In genomic region chr20:58407201-58407873, GRCh38 we compare ENCODE assay signal across 11 cellular contexts. TPM values are rescaled to one million over a fixed set of nuclear protein-coding genes. Genes with fewer than 3 reads are reported as not detected.
DNase-seq lines count a peak whose midpoint lies in the region; ATAC-seq and TF ChIP-seq lines count a peak whose summit lies in the region.
"Had no signal": no experiment of that assay in that cellular context is flagged by ENCODE, and none has a peak within 500 bp of the region (broad histone marks: within the 10 kb centered on the region; RNA-seq: fewer than 3 reads in every experiment).

No MANE protein-coding gene starts in this region.

- H4K8ac ChIP-seq in IMR-90 (ENCODE audit: low read depth in 2 of 2, low read length in 2 of 2), result no peak overlapping the region

- H3K27ac Mint-ChIP-seq in activated T-helper 2 cell treated with anti-CD3 and anti-CD28 coated beads, Interferon-gamma antibody, Interleukin-2, Interleukin-4, amounts not matched to agents 10 μg/mL and 5 μg/mL and 100 μg/mL, durations not matched to agents 14 hours and 24 hours and 36 hours, result peak overlapping the region; percentile 59

- H3K27me3 ChIP-seq in IMR-90 (ENCODE audit: control insufficient read depth, insufficient read depth, low read length), result no peaks in the 10 kb centered on the region
- no peaks in the 10 kb centered on the region for H3K27me3 ChIP-seq in hepatocyte

- no peak overlapping the region for H2BK120ac ChIP-seq in IMR-90 (ENCODE audit: low read depth, low read length)

- H3K27me3 Mint-ChIP-seq in activated T-helper 2 cell treated with anti-CD3 and anti-CD28 coated beads, Interferon-gamma antibody, Interleukin-2, Interleukin-4, amounts not matched to agents 10 μg/mL and 5 μg/mL and 100 μg/mL, durations not matched to agents 14 hours and 24 hours and 36 hours (ENCODE audit: low read depth), result no peaks in the 10 kb centered on the region

- peaks cover 13% of the 10 kb centered on the region; the same call in 1 of the 2 replicates for H3K9me1 ChIP-seq in IMR-90 (ENCODE audit: insufficient read depth, low read length)

- in situ Hi-C loops in IMR-90 (cut with MboI; ENCODE audit: low sequenced_read_pairs), result no loop called here

- no peaks in the 10 kb centered on the region for H3K9me2 ChIP-seq in hepatocyte (replicated peaks; ENCODE audit: insufficient read depth)

- H3K18ac ChIP-seq in IMR-90 (ENCODE audit: low read depth, low read length), result no peak overlapping the region

- H2AK9ac ChIP-seq in IMR-90 (replicated peaks; ENCODE audit: low read depth, low read length, poor library complexity), result no peak overlapping the region

- peaks cover 12% of the 10 kb centered on the region for H3K36me3 Mint-ChIP-seq in activated T-helper 2 cell treated with anti-CD3 and anti-CD28 coated beads, Interferon-gamma antibody, Interleukin-2, Interleukin-4, amounts not matched to agents 10 μg/mL and 5 μg/mL and 100 μg/mL, durations not matched to agents 14 hours and 24 hours and 36 hours (ENCODE audit: low read depth)

- H3K9me3 ChIP-seq in IMR-90 (ENCODE audit: control insufficient read depth, insufficient read depth, low read length), result no peaks in the 10 kb centered on the region
- no peaks in the 10 kb centered on the region for H3K9me3 ChIP-seq in hepatocyte (ENCODE audit: low read depth)

- no peak overlapping the region for H2AFZ ChIP-seq in IMR-90 (replicated peaks; ENCODE audit: low read length, poor library complexity)
- H2AFZ ChIP-seq in hepatocyte, result no peak overlapping the region

- DNase-seq in CD1c-positive myeloid dendritic cell (ENCODE audit: extremely low spot score) (peak; percentile 52), IMR-90 (peak; percentile 28), hepatocyte (ENCODE audit: low spot score) (no peak), DMS53 (lab: John Stamatoyannopoulos, UW) (no peak), HuH-7.5 (ENCODE audit: low spot score) (no peak), medulla oblongata (ENCODE audit: extremely low spot score) (no peak)
- no peak for DNase-seq in activated T-helper 2 cell treated with anti-CD3 and anti-CD28 coated beads, Interferon-gamma antibody, Interleukin-2, Interleukin-4, amounts not matched to agents 10 μg/mL and 5 μg/mL and 100 μg/mL, durations not matched to agents 14 hours and 24 hours and 36 hours (ENCODE audit: low spot score)
- DNase-seq in activated CD8-positive, alpha-beta memory T cell treated with anti-CD3 and anti-CD28 coated beads, Interleukin-2, amount 50 U/mL, for 4 hours, result no peak
- DNase-seq: activated T-cell treated with anti-CD3 and anti-CD28 coated beads, Interleukin-2, amount 50 U/mL, for 1 hour; DMS 273 treated with DMSO at 0.1 percent for 48 hours; NCI-H1092 treated with DMSO at 0.1 percent for 48 hours had no signal

- TF ChIP-seq CTCF in IMR-90 (conservative IDR thresholded peaks at IDR 0.05; ENCODE audit: low read depth, low read length) (no peak), hepatocyte (IDR thresholded peaks at IDR 0.05; ENCODE audit: poor library complexity) (no peak)

- peaks cover 5% of the 10 kb centered on the region; the same call in 1 of the 2 replicates for H3K4me1 ChIP-seq in IMR-90 (ENCODE audit: control insufficient read depth, insufficient read depth, low read length)
- peaks cover 7% of the 10 kb centered on the region for H3K4me1 ChIP-seq in hepatocyte (ENCODE audit: insufficient read depth)

- H3K36me3 ChIP-seq in IMR-90 (ENCODE audit: control insufficient read depth, insufficient read depth, low read length), result no peaks in the 10 kb centered on the region; the same call in 1 of the 2 replicates
- H3K36me3 ChIP-seq in hepatocyte (replicated peaks; ENCODE audit: insufficient read depth, low read depth), result no peaks in the 10 kb centered on the region

- no peak overlapping the region for H3K4me2 ChIP-seq in IMR-90 (ENCODE audit: low read depth, low read length)
- H3K4me2 ChIP-seq in hepatocyte, result no peak overlapping the region

- H3K4me1 Mint-ChIP-seq in activated T-helper 2 cell treated with anti-CD3 and anti-CD28 coated beads, Interferon-gamma antibody, Interleukin-2, Interleukin-4, amounts not matched to agents 10 μg/mL and 5 μg/mL and 100 μg/mL, durations not matched to agents 14 hours and 24 hours and 36 hours (ENCODE audit: low read depth), result peaks cover 32% of the 10 kb centered on the region

- no TSS peak for BruUV-seq in IMR-90 (replicated peaks; lab: Mats Ljungman, UMichigan)

- peaks cover 88% of the 10 kb centered on the region for H4K20me1 ChIP-seq in IMR-90 (ENCODE audit: insufficient read depth, low read length)
- H4K20me1 ChIP-seq in hepatocyte (ENCODE audit: insufficient read depth, poor library complexity, severe bottlenecking), result peaks cover 91% of the 10 kb centered on the region

- WGBS in IMR-90 (ENCODE audit: extremely low coverage in 2 of 2, insufficient read length in 1 of 2), 2 experiments, result no CpG with 5 or more reads among the region's 4 CpGs
- WGBS in hepatocyte (ENCODE audit: low lambda C conversion rate, missing lambda C conversion rate), result 86% methylated on average over 4 of the region's 4 CpGs

- no peak overlapping the region for H3K14ac ChIP-seq in IMR-90 (replicated peaks; ENCODE audit: low read depth, low read length)

- TF ChIP-seq RAD21 in IMR-90 (IDR thresholded peaks at IDR 0.05; ENCODE audit: low read length), result no peak

- no peak overlapping the region for H3K23ac ChIP-seq in IMR-90 (ENCODE audit: low read depth, low read length)

- dilution Hi-C loops in IMR-90 (cut with HindIII; ENCODE audit: low sequenced_read_pairs, unreplicated experiment), result no loop called here

- H3K4ac ChIP-seq in IMR-90 (ENCODE audit: low read depth, low read length), result no peak overlapping the region

- peaks cover 100% of the 10 kb centered on the region for H3K79me2 ChIP-seq in hepatocyte

- H2BK20ac ChIP-seq in IMR-90 (ENCODE audit: low read depth, low read length), result no peak overlapping the region

- H3K56ac ChIP-seq in IMR-90 (ENCODE audit: extremely low read depth, insufficient read depth, low read length), result no peak overlapping the region

- no peak overlapping the region for H3K4me3 ChIP-seq in IMR-90 (ENCODE audit: insufficient read depth, low read depth, low read length)
- no peak overlapping the region for H3K4me3 ChIP-seq in hepatocyte

- no peak overlapping the region for H4K5ac ChIP-seq in IMR-90 (ENCODE audit: low read depth, low read length)

- POLR2A ChIA-PET in IMR-90 (lab: Charles Lee; ENCODE audit: unreplicated experiment), result no interaction called here

- CTCF ChIA-PET in IMR-90 (lab: Yijun Ruan, JAX), result no interaction called here

- no peak for TF ChIP-seq POLR2A in IMR-90 (IDR thresholded peaks at IDR 0.05; ENCODE audit: low read depth, low read length)

- no peak overlapping the region for H2AK5ac ChIP-seq in IMR-90 (ENCODE audit: low read depth, low read length)

- ATAC-seq in IMR-90 (ENCODE audit: low read depth), result no peak

- no peaks in the 10 kb centered on the region for H3K9me3 Mint-ChIP-seq in activated T-helper 2 cell treated with anti-CD3 and anti-CD28 coated beads, Interferon-gamma antibody, Interleukin-2, Interleukin-4, amounts not matched to agents 10 μg/mL and 5 μg/mL and 100 μg/mL, durations not matched to agents 14 hours and 24 hours and 36 hours

- no peak overlapping the region for H2BK5ac ChIP-seq in IMR-90 (ENCODE audit: low read depth, low read length, poor library complexity, severe bottlenecking)

- H4K91ac ChIP-seq in IMR-90 (ENCODE audit: insufficient read depth, low read depth, low read length), result no peak overlapping the region

- H2BK15ac ChIP-seq in IMR-90 (ENCODE audit: low read depth, low read length), result no peak overlapping the region

- H3K9ac ChIP-seq in IMR-90 (ENCODE audit: low read depth, low read length), result no peak overlapping the region

- intact Hi-C loops in IMR-90 (cut with micrococcal nuclease), result loop anchor here (5.0 kb wide), 1 partner anchor 35 kb away; no protein-coding TSS in a partner anchor
- intact Hi-C loops in activated T-helper 2 cell treated with anti-CD3 and anti-CD28 coated beads, Interferon-gamma antibody, Interleukin-2, Interleukin-4, amounts not matched to agents 10 μg/mL and 5 μg/mL and 100 μg/mL, durations not matched to agents 14 hours and 24 hours and 36 hours (cut with micrococcal nuclease), result loop anchor here (5.0 kb wide), 2 partner anchors 100 to 170 kb away; partner anchors contain the start of gene RAB22A

- H3K79me1 ChIP-seq in IMR-90 (ENCODE audit: low read depth in 1 of 2, low read length in 2 of 2), result peaks cover 13 to 73% of the 10 kb centered on the region in 2 experiments

- H3K4me3 Mint-ChIP-seq in activated T-helper 2 cell treated with anti-CD3 and anti-CD28 coated beads, Interferon-gamma antibody, Interleukin-2, Interleukin-4, amounts not matched to agents 10 μg/mL and 5 μg/mL and 100 μg/mL, durations not matched to agents 14 hours and 24 hours and 36 hours (ENCODE audit: low read depth), result no peak overlapping the region

- H3K27ac ChIP-seq in IMR-90 (ENCODE audit: insufficient read depth, low read length), result no peak overlapping the region
- peak overlapping the region; percentile 26 for H3K27ac ChIP-seq in hepatocyte

TF ChIP-seq in IMR-90, 13 proteins besides CTCF, POLR2A, EP300 and RAD21 (continues in another document):
- TF ChIP-seq BHLHE40 (IDR thresholded peaks at IDR 0.05; ENCODE audit: low read depth, low read length) (no peak), FOS (IDR thresholded peaks at IDR 0.05; ENCODE audit: low read depth, low read length) (no peak), RFX5 (IDR thresholded peaks at IDR 0.05; ENCODE audit: low read depth, low read length) (no peak), MAFK (IDR thresholded peaks at IDR 0.05; ENCODE audit: low read depth, low read length) (no peak), MXI1 (IDR thresholded peaks at IDR 0.05; ENCODE audit: borderline replicate concordance, low read depth, low read length) (no peak), SMC3 (IDR thresholded peaks at IDR 0.05; ENCODE audit: low read depth, low read length) (no peak), MAZ (IDR thresholded peaks at IDR 0.05; ENCODE audit: borderline replicate concordance, low read depth, low read length) (no peak)
- TF ChIP-seq, protein P1, sequence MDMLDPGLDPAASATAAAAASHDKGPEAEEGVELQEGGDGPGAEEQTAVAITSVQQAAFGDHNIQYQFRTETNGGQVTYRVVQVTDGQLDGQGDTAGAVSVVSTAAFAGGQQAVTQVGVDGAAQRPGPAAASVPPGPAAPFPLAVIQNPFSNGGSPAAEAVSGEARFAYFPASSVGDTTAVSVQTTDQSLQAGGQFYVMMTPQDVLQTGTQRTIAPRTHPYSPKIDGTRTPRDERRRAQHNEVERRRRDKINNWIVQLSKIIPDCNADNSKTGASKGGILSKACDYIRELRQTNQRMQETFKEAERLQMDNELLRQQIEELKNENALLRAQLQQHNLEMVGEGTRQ (IDR thresholded peaks at IDR 0.05; ENCODE audit: low read depth, low read length), result no peak

RNA-seq across cellular contexts. Expression of gene VAPB, which starts 18.3 kb away (rescaled TPM):
- 9.1 and 12.8 TPM in 2 replicates for total RNA-seq in IMR-90 (2012; rRNA removed)
- polyA plus RNA-seq in IMR-90 (2012; rRNA removed), result 20.8 and 26.0 TPM in 2 replicates
- 8.2 and 10.0 TPM in 2 replicates for polyA plus RNA-seq in IMR-90 (2012; cell fraction: cytosol; rRNA removed)
- 9.1 and 22.4 TPM in 2 replicates for polyA plus RNA-seq in IMR-90 (2012; cell fraction: nucleus; rRNA removed; ENCODE audit: low replicate concordance)
- total RNA-seq in activated T-helper 2 cell treated with anti-CD3 and anti-CD28 coated beads, Interferon-gamma antibody, Interleukin-2, Interleukin-4, amounts not matched to agents 10 μg/mL and 5 μg/mL and 100 μg/mL, durations not matched to agents 14 hours and 24 hours and 36 hours, result 35.6 and 36.2 TPM in 2 replicates
- 26.8 and 32.1 TPM in 2 replicates for total RNA-seq in hepatocyte
- 40.1 and 49.6 TPM in 2 replicates for polyA plus RNA-seq in hepatocyte

Comparison
In these comparisons a context has a peak if more than half of its experiments do, and no peak if none do; other contexts are left out.
1. DNase-seq: peak in CD1c-positive myeloid dendritic cell (single experiment) and IMR-90 (single experiment); none in activated T-helper 2 cell treated with anti-CD3 and anti-CD28 coated beads, Interferon-gamma antibody, Interleukin-2, Interleukin-4, amounts not matched to agents 10 μg/mL and 5 μg/mL and 100 μg/mL, durations not matched to agents 14 hours and 24 hours and 36 hours (single experiment), hepatocyte (single experiment), DMS53 (single experiment), HuH-7.5 (single experiment), medulla oblongata (single experiment) and activated CD8-positive, alpha-beta memory T cell treated with anti-CD3 and anti-CD28 coated beads, Interleukin-2, amount 50 U/mL, for 4 hours (single experiment).